ENCODE assay signal across 13 cellular contexts in the genomic region with DNA sequence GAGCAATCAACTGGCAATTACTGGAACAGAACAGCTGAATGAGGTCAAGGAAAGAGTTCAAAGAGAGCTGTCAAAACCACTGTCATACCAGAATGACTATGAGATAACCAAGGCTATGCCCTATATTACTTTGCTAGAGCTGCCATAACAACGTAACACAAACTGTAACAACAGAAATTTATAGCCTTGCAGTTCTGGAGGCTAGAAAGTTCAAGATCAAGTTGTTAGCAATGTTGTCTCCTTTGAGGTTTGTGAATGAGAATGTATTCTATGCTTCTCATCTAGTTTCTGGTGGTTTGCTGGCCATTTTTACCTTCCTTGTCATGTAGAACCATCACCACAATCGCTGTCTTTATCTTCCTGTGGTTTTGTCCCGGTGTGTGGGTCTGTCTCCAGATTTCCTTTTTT.
DNase-seq lines count a peak whose midpoint lies in the region; ATAC-seq and TF ChIP-seq lines count a peak whose summit lies in the region.
"Had no signal": no experiment of that assay in that cellular context is flagged by ENCODE, and none has a peak within 500 bp of the region (broad histone marks: within the 10 kb centered on the region; RNA-seq: fewer than 3 reads in every experiment).

No MANE protein-coding gene starts in this region.

- no peak overlapping the region for H3K9ac ChIP-seq in KMS-11

- H3K9me3 Mint-ChIP-seq in activated CD4-positive, alpha-beta memory T cell treated with anti-CD3 and anti-CD28 coated beads, Interleukin-2, amount 10 ng/mL, durations not matched to agents 7 days and 5 days = peaks cover 7% of the 10 kb centered on the region
- H3K9me3 Mint-ChIP-seq in activated CD4-positive, alpha-beta memory T cell treated with anti-CD3 and anti-CD28 coated beads for 36 hours = no peaks in the 10 kb centered on the region
- peaks cover 0 to 8% (median 0%) of the 10 kb centered on the region in 11 donors for H3K9me3 Mint-ChIP-seq in naive thymus-derived CD4-positive, alpha-beta T cell

- peak; percentile 70 for ATAC-seq in HG02763 (IDR thresholded peaks at IDR 0.05; ENCODE audit: unreplicated experiment)
- peak; percentile 63 for ATAC-seq in naive thymus-derived CD4-positive, alpha-beta T cell
- ATAC-seq in omental fat pad (ENCODE audit: low FRiP score) = no peak
- ATAC-seq: SK-N-SH treated with all-trans-retinoic acid at 6 μM for 48 hours had no signal

- no peaks in the 10 kb centered on the region for H3K79me2 ChIP-seq in KMS-11 (ENCODE audit: insufficient read depth, low read depth)

- peak overlapping the region; percentile 66 for H3K27ac Mint-ChIP-seq in activated CD4-positive, alpha-beta memory T cell treated with anti-CD3 and anti-CD28 coated beads, Interleukin-2, amount 10 ng/mL, durations not matched to agents 7 days and 5 days
- H3K27ac Mint-ChIP-seq in activated CD4-positive, alpha-beta memory T cell treated with anti-CD3 and anti-CD28 coated beads for 36 hours = no peak overlapping the region
- H3K27ac Mint-ChIP-seq in naive thymus-derived CD4-positive, alpha-beta T cell = peak overlapping the region in 1 of 9 donors; percentile 77

- no peaks in the 10 kb centered on the region for H4K20me1 ChIP-seq in KMS-11 (ENCODE audit: insufficient read depth)

- POLR2A ChIA-PET in activated CD4-positive, alpha-beta memory T cell treated with anti-CD3 and anti-CD28 coated beads, Interleukin-2, amount 10 ng/mL, durations not matched to agents 7 days and 5 days (lab: Charles Lee) = interaction anchor here (0.7 to 2.3 kb wide), 2 partner anchors 36 to 1436 kb away, joined by 3 to 13 read pairs; a partner anchor contains a TSS
- POLR2A ChIA-PET in activated CD4-positive, alpha-beta memory T cell treated with anti-CD3 and anti-CD28 coated beads for 36 hours (lab: Charles Lee) = interaction anchor here (0.6 to 1.5 kb wide), 2 partner anchors 36 to 1434 kb away, joined by 4 to 5 read pairs; no protein-coding TSS in a partner anchor
- POLR2A ChIA-PET in naive thymus-derived CD4-positive, alpha-beta T cell (lab: Charles Lee) = no interaction called here

- H3K4me1 Mint-ChIP-seq in activated CD4-positive, alpha-beta memory T cell treated with anti-CD3 and anti-CD28 coated beads, Interleukin-2, amount 10 ng/mL, durations not matched to agents 7 days and 5 days = peaks cover 26% of the 10 kb centered on the region
- peaks cover 7% of the 10 kb centered on the region for H3K4me1 Mint-ChIP-seq in activated CD4-positive, alpha-beta memory T cell treated with anti-CD3 and anti-CD28 coated beads for 36 hours (ENCODE audit: low read depth)
- H3K4me1 Mint-ChIP-seq in naive thymus-derived CD4-positive, alpha-beta T cell = peaks cover 0 to 22% (median 0%) of the 10 kb centered on the region in 7 donors

- no peak overlapping the region for H3K4me3 ChIP-seq in KMS-11 (IDR thresholded peaks at IDR 0.05; ENCODE audit: insufficient read depth, low read depth, low read length)
- no peak overlapping the region for H3K4me3 ChIP-seq in naive thymus-derived CD4-positive, alpha-beta T cell (ENCODE audit: low read length)
- H3K4me3 ChIP-seq: esophagus muscularis mucosa had no signal

- no peak overlapping the region for H3K4me3 Mint-ChIP-seq in activated CD4-positive, alpha-beta memory T cell treated with anti-CD3 and anti-CD28 coated beads, Interleukin-2, amount 10 ng/mL, durations not matched to agents 7 days and 5 days
- no peak overlapping the region for H3K4me3 Mint-ChIP-seq in activated CD4-positive, alpha-beta memory T cell treated with anti-CD3 and anti-CD28 coated beads for 36 hours
- no peak overlapping the region for H3K4me3 Mint-ChIP-seq in naive thymus-derived CD4-positive, alpha-beta T cell

- no peaks in the 10 kb centered on the region for H3K36me3 ChIP-seq in KMS-11 (ENCODE audit: insufficient read depth)
- no peaks in the 10 kb centered on the region for H3K36me3 ChIP-seq in naive thymus-derived CD4-positive, alpha-beta T cell (ENCODE audit: control insufficient read depth in 2 of 3, insufficient read depth in 3 of 3, low read length in 3 of 3)
- H3K36me3 ChIP-seq: esophagus muscularis mucosa had no signal

- TF ChIP-seq CTCF in KMS-11 (conservative IDR thresholded peaks at IDR 0.05; ENCODE audit: low read depth, low read length) (no peak), omental fat pad (IDR thresholded peaks at IDR 0.05) (no peak)

- peak overlapping the region; percentile 47 for H3K4me2 ChIP-seq in KMS-11

- CTCF ChIA-PET in activated CD4-positive, alpha-beta memory T cell treated with anti-CD3 and anti-CD28 coated beads, Interleukin-2, amount 10 ng/mL, durations not matched to agents 7 days and 5 days (lab: Charles Lee) = no interaction called here
- CTCF ChIA-PET in activated CD4-positive, alpha-beta memory T cell treated with anti-CD3 and anti-CD28 coated beads for 36 hours (lab: Charles Lee) = no interaction called here
- CTCF ChIA-PET in naive thymus-derived CD4-positive, alpha-beta T cell (lab: Charles Lee) = no interaction called here

- peak overlapping the region; percentile 45; the same call in 1 of the 2 replicates for H3K27ac ChIP-seq in KMS-11
- no peak overlapping the region for H3K27ac ChIP-seq in naive thymus-derived CD4-positive, alpha-beta T cell (ENCODE audit: low read depth, low read length)
- H3K27ac ChIP-seq: esophagus muscularis mucosa had no signal

- peaks cover 40% of the 10 kb centered on the region for H3K4me1 ChIP-seq in KMS-11 (ENCODE audit: low read depth, poor library complexity, severe bottlenecking)
- no peaks in the 10 kb centered on the region for H3K4me1 ChIP-seq in naive thymus-derived CD4-positive, alpha-beta T cell (ENCODE audit: control insufficient read depth in 2 of 2, insufficient read depth in 2 of 2, low read length in 2 of 2)
- H3K4me1 ChIP-seq: esophagus muscularis mucosa had no signal

- no peaks in the 10 kb centered on the region for H3K9me3 ChIP-seq in naive thymus-derived CD4-positive, alpha-beta T cell (ENCODE audit: control insufficient read depth in 2 of 3, low read length in 3 of 3)
- H3K9me3 ChIP-seq: esophagus muscularis mucosa had no signal

- H3K27me3 Mint-ChIP-seq in activated CD4-positive, alpha-beta memory T cell treated with anti-CD3 and anti-CD28 coated beads, Interleukin-2, amount 10 ng/mL, durations not matched to agents 7 days and 5 days = peaks cover 18% of the 10 kb centered on the region
- peaks cover 4% of the 10 kb centered on the region for H3K27me3 Mint-ChIP-seq in activated CD4-positive, alpha-beta memory T cell treated with anti-CD3 and anti-CD28 coated beads for 36 hours
- H3K27me3 Mint-ChIP-seq in naive thymus-derived CD4-positive, alpha-beta T cell = peaks cover 4 to 11% (median 7%) of the 10 kb centered on the region in 5 donors

- H2AFZ ChIP-seq in KMS-11 (ENCODE audit: low read depth) = no peak overlapping the region

- intact Hi-C loops in activated CD4-positive, alpha-beta memory T cell treated with anti-CD3 and anti-CD28 coated beads for 36 hours (cut with micrococcal nuclease) = loop anchor here (1.0 to 10.0 kb wide), 4 partner anchors 35 to 1437 kb away; no protein-coding TSS in a partner anchor
- intact Hi-C loops in naive thymus-derived CD4-positive, alpha-beta T cell (cut with micrococcal nuclease) = loop anchor here in 1 of 2 donors (10.0 kb wide), 1 partner anchor 1435 kb away; a partner anchor contains a TSS

- H3K27me3 ChIP-seq in KMS-11 (ENCODE audit: insufficient read depth, low read depth) = no peaks in the 10 kb centered on the region
- no peaks in the 10 kb centered on the region for H3K27me3 ChIP-seq in naive thymus-derived CD4-positive, alpha-beta T cell (ENCODE audit: control insufficient read depth in 2 of 2, insufficient read depth in 2 of 2, low read length in 2 of 2)
- H3K27me3 ChIP-seq: esophagus muscularis mucosa had no signal

- DNase-seq in activated CD4-positive, alpha-beta memory T cell treated with anti-CD3 and anti-CD28 coated beads, Interleukin-2, amount 10 ng/mL, durations not matched to agents 7 days and 5 days = peak; percentile 24
- DNase-seq in activated CD4-positive, alpha-beta memory T cell treated with anti-CD3 and anti-CD28 coated beads for 36 hours = no peak
- DNase-seq in naive thymus-derived CD4-positive, alpha-beta T cell = no peak
- DNase-seq in omental fat pad (ENCODE audit: low spot score) = no peak
- no peak for DNase-seq in stimulated activated CD8-positive, alpha-beta memory T cell treated with anti-CD3 and anti-CD28 coated beads, Interleukin-4, amount 100 ng/mL, for 48 hours
- DNase-seq in DMS53 treated with DMSO at 0.1 percent for 48 hours (lab: John Stamatoyannopoulos, UW; ENCODE audit: unreplicated experiment) = no peak
- DNase-seq: activated effector memory CD4-positive, alpha-beta T cell treated with anti-CD3 and anti-CD28 coated beads, Interleukin-2, amount 50 U/mL, for 16 hours; NCI-H1105 treated with DMSO at 0.1 percent for 48 hours; stimulated activated CD4-positive, alpha-beta T cell treated with anti-CD3 and anti-CD28 coated beads, Interleukin-1b, Interleukin-23, amount 100 ng/mL, for 48 hours had no signal

- H3K36me3 Mint-ChIP-seq in activated CD4-positive, alpha-beta memory T cell treated with anti-CD3 and anti-CD28 coated beads, Interleukin-2, amount 10 ng/mL, durations not matched to agents 7 days and 5 days (ENCODE audit: low read depth) = peaks cover 3% of the 10 kb centered on the region
- H3K36me3 Mint-ChIP-seq in activated CD4-positive, alpha-beta memory T cell treated with anti-CD3 and anti-CD28 coated beads for 36 hours = no peaks in the 10 kb centered on the region
- peaks cover 0 to 1% (median 0%) of the 10 kb centered on the region in 5 donors for H3K36me3 Mint-ChIP-seq in naive thymus-derived CD4-positive, alpha-beta T cell
